In the genomic region with DNA sequence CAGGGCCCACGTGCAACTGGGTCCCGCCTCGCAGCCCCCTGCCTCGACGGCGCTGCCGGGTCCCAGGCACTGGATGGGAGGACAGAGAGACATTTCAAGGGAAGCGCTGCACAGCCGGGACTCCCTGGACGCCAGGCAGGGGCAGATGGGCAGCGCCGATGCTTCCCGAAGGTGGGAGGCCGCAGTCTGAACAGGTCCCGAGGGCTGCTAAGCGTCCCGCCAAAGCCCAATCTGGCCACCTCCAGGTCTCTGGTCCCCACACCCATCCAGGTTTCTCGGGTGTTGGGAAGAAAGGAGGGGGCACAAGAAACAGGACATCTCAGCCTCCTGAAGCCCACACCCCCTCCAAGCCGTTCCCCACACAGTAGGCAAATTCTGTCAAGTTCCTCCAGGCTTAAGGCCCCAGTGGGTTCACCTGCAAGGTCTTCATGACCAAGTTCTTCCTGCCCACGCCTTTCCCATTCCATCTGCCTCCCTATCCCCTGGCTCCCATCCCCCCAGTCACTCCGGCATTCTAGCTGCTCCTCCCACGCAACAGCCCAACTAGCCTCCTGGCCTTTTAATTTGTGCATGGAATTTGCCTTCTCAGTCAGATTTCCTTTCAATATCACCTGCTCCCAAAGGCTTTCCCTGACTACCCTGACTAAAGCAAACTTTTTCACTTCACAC, we compare ENCODE assay signal across 1 cellular context.
A peak's percentile ranks its signal among the peaks of the same experiment; 100 is the strongest.
TF ChIP-seq lines count a peak whose summit lies in the region.

No MANE protein-coding gene starts in this region.

TF ChIP-seq in K562, 482 proteins besides CTCF, POLR2A, EP300 and RAD21:
- TF ChIP-seq CREB1 (IDR thresholded peaks at IDR 0.05) (no peak), CREB1 (CRISPR knock-in tag; IDR thresholded peaks at IDR 0.05) (no peak), EGR1 (conservative IDR thresholded peaks at IDR 0.05) (peak; percentile 85)
